Comparison of ENCODE assay signal across 23 cellular contexts in genomic region chr15:38174691-38175090, GRCh38.
DNase-seq lines count a peak whose midpoint lies in the region; FAIRE-seq and TF ChIP-seq lines count a peak whose summit lies in the region.
"Had no signal": no experiment of that assay in that cellular context is flagged by ENCODE, and none has a peak within 500 bp of the region (broad histone marks: within the 10 kb centered on the region; RNA-seq: fewer than 3 reads in every experiment).

No MANE protein-coding gene starts in this region.

- H3K14ac ChIP-seq in H1 (ENCODE audit: insufficient read length) (no peak overlapping the region), mesenchymal stem cell (ENCODE audit: low read length in 2 of 2) (no peak overlapping the region)

- H3K79me1 ChIP-seq in H1 (ENCODE audit: low read depth, low read length), result no peaks in the 10 kb centered on the region
- H3K79me1 ChIP-seq in mesenchymal stem cell (replicated peaks; ENCODE audit: low read length, poor library complexity, severe bottlenecking), result no peaks in the 10 kb centered on the region

- H3K27me3 ChIP-seq in H1 (replicated peaks in 1 of 4; ENCODE audit: control insufficient read depth in 3 of 4, extremely low read depth in 1 of 4, insufficient read depth in 3 of 4, low read length in 3 of 4), result no peaks in the 10 kb centered on the region
- H3K27me3 ChIP-seq in left ventricle myocardium inferior (ENCODE audit: low read depth), result no peaks in the 10 kb centered on the region
- H3K27me3 ChIP-seq in mesenchymal stem cell (ENCODE audit: control insufficient read depth in 1 of 2, insufficient read depth in 1 of 2, low read length in 2 of 2), result no peaks in the 10 kb centered on the region
- H3K27me3 ChIP-seq: SJCRH30 had no signal

- H3K4me2 ChIP-seq in H1 (ENCODE audit: insufficient read depth in 1 of 2, low read depth in 2 of 2, low read length in 2 of 2) (no peak overlapping the region), mesenchymal stem cell (ENCODE audit: low read length, poor library complexity, severe bottlenecking) (no peak overlapping the region)
- H3K4me2 ChIP-seq: PC-9 had no signal

- H2AK5ac ChIP-seq in H1 (ENCODE audit: low read depth, low read length) (no peak overlapping the region), mesenchymal stem cell (ENCODE audit: low read length, severe bottlenecking) (no peak overlapping the region)

- no peaks in the 10 kb centered on the region for H3K79me2 ChIP-seq in H1 (ENCODE audit: control insufficient read depth in 1 of 2, insufficient read depth in 2 of 2, low read length in 2 of 2)

- H3K9ac ChIP-seq in H1 (replicated peaks in 1 of 4; ENCODE audit: extremely low read depth in 1 of 4, low read depth in 3 of 4, low read length in 3 of 4) (no peak overlapping the region), mesenchymal stem cell (ENCODE audit: low read length) (no peak overlapping the region)

- no peaks in the 10 kb centered on the region for H3K36me3 ChIP-seq in H1 (ENCODE audit: control insufficient read depth in 2 of 4, insufficient read depth in 4 of 4, low read length in 3 of 4)
- no peaks in the 10 kb centered on the region for H3K36me3 ChIP-seq in left ventricle myocardium inferior
- no peaks in the 10 kb centered on the region for H3K36me3 ChIP-seq in mesenchymal stem cell (ENCODE audit: control insufficient read depth in 1 of 2, insufficient read depth in 2 of 2, low read depth in 1 of 2, low read length in 2 of 2)
- H3K36me3 ChIP-seq: SJCRH30 had no signal

- H4K5ac ChIP-seq in H1 (ENCODE audit: insufficient read length, low read depth, low read length), result no peak overlapping the region

- H3K23ac ChIP-seq in H1 (ENCODE audit: insufficient read length) (no peak overlapping the region), mesenchymal stem cell (ENCODE audit: low read length in 2 of 2) (no peak overlapping the region)

- H3K4me3 ChIP-seq in H1 (ENCODE audit: extremely low read depth in 1 of 4, insufficient read depth in 2 of 4, low read depth in 3 of 4, low read length in 4 of 4) (no peak overlapping the region), left ventricle myocardium inferior (no peak overlapping the region), mesenchymal stem cell (ENCODE audit: insufficient read depth in 1 of 2, low read depth in 1 of 2, low read length in 2 of 2) (no peak overlapping the region)
- H3K4me3 ChIP-seq: PC-9, SJCRH30 had no signal

- intact Hi-C loops in left ventricle myocardium inferior (cut with micrococcal nuclease), result no loop called here

- H3K18ac ChIP-seq in H1 (ENCODE audit: extremely low read depth, low read length), result no peak overlapping the region
- no peak overlapping the region for H3K18ac ChIP-seq in mesenchymal stem cell (ENCODE audit: low read depth in 1 of 2, low read length in 2 of 2)

- H2BK120ac ChIP-seq in H1 (replicated peaks; ENCODE audit: low read depth, low read length) (no peak overlapping the region), mesenchymal stem cell (ENCODE audit: low read depth, low read length) (no peak overlapping the region)

- WGBS in H1 (ENCODE audit: extremely low coverage in 1 of 2, insufficient coverage in 1 of 2, insufficient read length in 1 of 2, insufficient replicate concordance in 2 of 2, low coverage in 1 of 2, low lambda C conversion rate in 2 of 2, missing lambda C conversion rate in 1 of 2), 2 experiments, result 83% methylated on average over 1 of the region's 1 CpG; no CpG with 5 or more reads in 1 of the 2 experiments
- WGBS in mesenchymal stem cell, result 81% methylated on average over 1 of the region's 1 CpG

- no peak for TF ChIP-seq RAD21 in H1 (IDR thresholded peaks at IDR 0.05 in 1 of 2, conservative IDR thresholded peaks at IDR 0.05 in 1 of 2; ENCODE audit: low read depth in 2 of 2, low read length in 2 of 2)

- no peak for FAIRE-seq in H1 (lab: Jason Lieb, UNC)
- FAIRE-seq: G401.6, HepG2 had no signal

- H2BK12ac ChIP-seq in H1 (ENCODE audit: low read depth, low read length) (no peak overlapping the region), mesenchymal stem cell (ENCODE audit: low read length in 2 of 2) (no peak overlapping the region)

- H3K4ac ChIP-seq in H1 (replicated peaks; ENCODE audit: insufficient read length, low read depth, low read length), result no peak overlapping the region
- H3K4ac ChIP-seq in mesenchymal stem cell (ENCODE audit: low read depth in 1 of 2, low read length in 2 of 2), result no peak overlapping the region

- H3K4me1 ChIP-seq in H1 (replicated peaks in 1 of 4; ENCODE audit: control insufficient read depth in 3 of 4, insufficient read depth in 4 of 4, low read length in 3 of 4) (peaks cover 0 to 7% (median 3%) of the 10 kb centered on the region in 4 experiments; a peak in 1 of 7 replicates), left ventricle myocardium inferior (no peaks in the 10 kb centered on the region), mesenchymal stem cell (ENCODE audit: control insufficient read depth, insufficient read depth, low read depth, low read length) (no peaks in the 10 kb centered on the region)
- H3K4me1 ChIP-seq: Caco-2, SJCRH30 had no signal

- no peak overlapping the region for H2BK5ac ChIP-seq in H1 (ENCODE audit: low read depth, low read length)
- H2BK5ac ChIP-seq in mesenchymal stem cell (ENCODE audit: low read depth, low read length, poor library complexity, severe bottlenecking), result no peak overlapping the region

- H3K56ac ChIP-seq in H1 (replicated peaks; ENCODE audit: insufficient read length, low read depth, low read length), result no peak overlapping the region

- no peak overlapping the region for H2BK15ac ChIP-seq in H1 (ENCODE audit: low read length)
- H2BK15ac ChIP-seq in mesenchymal stem cell (ENCODE audit: low read depth, poor library complexity, severe bottlenecking), result no peak overlapping the region

- TF ChIP-seq EP300 in H1 (IDR thresholded peaks at IDR 0.05; ENCODE audit: borderline replicate concordance in 1 of 2, low read depth in 2 of 2, low read length in 2 of 2), result no peak

- no peaks in the 10 kb centered on the region for H3K23me2 ChIP-seq in H1 (ENCODE audit: low read depth, low read length)

- POLR2A ChIA-PET in H1 (lab: Charles Lee; ENCODE audit: partially characterized antibody), result no interaction called here

- TF ChIP-seq CTCF in H1 (IDR thresholded peaks at IDR 0.05; ENCODE audit: control extremely low read depth in 1 of 3, insufficient read depth in 1 of 3, low read depth in 1 of 3, low read length in 3 of 3) (no peak), left ventricle myocardium inferior (IDR thresholded peaks at IDR 0.05; ENCODE audit: borderline replicate concordance) (no peak)

- H4K20me1 ChIP-seq in H1 (replicated peaks in 1 of 2; ENCODE audit: control insufficient read depth in 1 of 2, insufficient read depth in 2 of 2, low read length in 2 of 2), result no peaks in the 10 kb centered on the region

- H2BK20ac ChIP-seq in H1 (ENCODE audit: low read length), result no peak overlapping the region

- H4K91ac ChIP-seq in H1 (replicated peaks; ENCODE audit: insufficient read length, low read length) (no peak overlapping the region), mesenchymal stem cell (ENCODE audit: low read length) (no peak overlapping the region)

- H4K8ac ChIP-seq in H1 (ENCODE audit: extremely low read depth, insufficient read depth, low read length) (no peak overlapping the region), mesenchymal stem cell (ENCODE audit: low read length) (no peak overlapping the region)

- DNase-seq in H1 (ENCODE audit: low read depth in 1 of 2, low spot score in 2 of 2) (no peak), medulla oblongata (ENCODE audit: extremely low spot score) (peak; percentile 68), pons (ENCODE audit: low spot score) (peak; percentile 83), left ventricle myocardium inferior (no peak), NCI-H2029 treated with DMSO at 0.1 percent for 48 hours (lab: John Stamatoyannopoulos, UW) (no peak), mesenchymal stem cell (no peak)
- no peak for DNase-seq in stimulated activated CD4-positive, alpha-beta T cell treated with anti-CD3 and anti-CD28 coated beads, Interleukin-2, amount 100 ng/mL, for 48 hours
- DNase-seq: Caco-2; CD8-positive, alpha-beta T cell; GOT3; HCEC 1CT; MV-4-11; NCI-H1105; NCI-H1436 treated with DMSO at 0.1 percent for 48 hours; NCI-H187 treated with DMSO at 0.1 percent for 48 hours; NCI-H2107; NCI-H2227 treated with DMSO at 0.1 percent for 48 hours; NCI-H526 treated with DMSO at 0.1 percent for 48 hours; PC-9 had no signal

- H3K9me3 ChIP-seq in H1 (ENCODE audit: insufficient read depth in 2 of 2, low read depth in 1 of 2, low read length in 1 of 2), result no peaks in the 10 kb centered on the region
- H3K9me3 ChIP-seq in left ventricle myocardium inferior (replicated peaks), result no peaks in the 10 kb centered on the region
- H3K9me3 ChIP-seq in mesenchymal stem cell (ENCODE audit: control insufficient read depth, low read length), result no peaks in the 10 kb centered on the region
- H3K9me3 ChIP-seq: Caco-2, SJCRH30 had no signal

- TF ChIP-seq POLR2A in H1 (IDR thresholded peaks at IDR 0.05; ENCODE audit: control extremely low read depth in 1 of 2, low read depth in 2 of 2, low read length in 2 of 2), result no peak

- CTCF ChIA-PET in H1 (lab: Charles Lee; ENCODE audit: partially characterized antibody), result interaction anchor here (1.4 kb wide), 1 partner anchor 41 kb away, joined by 3 read pairs; no protein-coding TSS in a partner anchor

- H2AFZ ChIP-seq in H1 (ENCODE audit: low read length) (0 out of 2 replicates have a peak overlapping the region, but pooled peaks have one; percentile 15), mesenchymal stem cell (ENCODE audit: low read depth, low read length) (no peak overlapping the region)
- H2AFZ ChIP-seq: PC-9 had no signal

- no peak overlapping the region for H3K27ac ChIP-seq in H1 (ENCODE audit: low read depth, low read length)
- no peak overlapping the region for H3K27ac ChIP-seq in left ventricle myocardium inferior (replicated peaks)
- H3K27ac ChIP-seq in mesenchymal stem cell (ENCODE audit: low read length, poor library complexity, severe bottlenecking), result no peak overlapping the region
- H3K27ac ChIP-seq: C4-2B, PC-9, SJCRH30 had no signal

TF ChIP-seq in H1, 55 proteins besides CTCF, POLR2A, EP300 and RAD21 (continues in another document):
- TF ChIP-seq POU5F1 (IDR thresholded peaks at IDR 0.05; ENCODE audit: low read depth, low read length) (no peak), CBX5 (IDR thresholded peaks at IDR 0.05; ENCODE audit: low read depth, low read length) (no peak), NRF1 (IDR thresholded peaks at IDR 0.05; ENCODE audit: low read depth, low read length) (no peak), NANOG (IDR thresholded peaks at IDR 0.05; ENCODE audit: insufficient read depth, low read depth, low read length, poor library complexity, severe bottlenecking) (no peak), MAFK (IDR thresholded peaks at IDR 0.05; ENCODE audit: low read depth, low read length) (no peak), SIN3A (conservative IDR thresholded peaks at IDR 0.05 in 1 of 2, IDR thresholded peaks at IDR 0.05 in 1 of 2; ENCODE audit: low read depth in 1 of 2, low read length in 2 of 2) (no peak), SP2 (IDR thresholded peaks at IDR 0.05; ENCODE audit: low read length) (no peak), MAX (IDR thresholded peaks at IDR 0.05) (no peak), PHF8 (conservative IDR thresholded peaks at IDR 0.05; ENCODE audit: low read depth, low read length) (no peak)

Comparison
In these comparisons a context has a peak if more than half of its experiments do, and no peak if none do; other contexts are left out.
1. DNase-seq: peak in medulla oblongata (single experiment) and pons (single experiment); none in H1 (0 of 2), left ventricle myocardium inferior (single experiment), stimulated activated CD4-positive, alpha-beta T cell treated with anti-CD3 and anti-CD28 coated beads, Interleukin-2, amount 100 ng/mL, for 48 hours (0 of 2), NCI-H2029 treated with DMSO at 0.1 percent for 48 hours (single experiment) and mesenchymal stem cell (single experiment).